19 cellular contexts compared by ENCODE assay signal in the genomic region with DNA sequence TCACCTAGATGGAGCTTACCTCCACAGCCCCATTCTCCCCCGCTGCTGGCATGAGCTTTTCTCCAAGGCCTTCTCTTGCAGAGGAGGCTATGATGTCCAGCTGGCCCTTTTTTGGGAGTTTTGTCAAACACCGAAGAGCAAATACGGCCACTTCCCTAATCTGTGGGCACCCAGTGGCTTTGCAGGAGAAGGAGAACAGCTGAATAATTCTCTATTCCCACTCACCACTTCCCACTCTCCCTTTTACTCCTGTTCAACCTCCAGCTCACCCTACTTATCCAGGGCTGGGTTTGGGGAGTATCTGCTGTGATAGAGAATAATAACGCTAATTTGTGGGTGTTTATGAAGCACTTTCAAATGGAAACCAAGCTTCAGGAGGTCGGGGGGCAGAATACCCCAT.
DNase-seq lines count a peak whose midpoint lies in the region; ATAC-seq, FAIRE-seq and TF ChIP-seq lines count a peak whose summit lies in the region.
"Had no signal": no experiment of that assay in that cellular context is flagged by ENCODE, and none has a peak within 500 bp of the region (broad histone marks: within the 10 kb centered on the region; RNA-seq: fewer than 3 reads in every experiment).

No MANE protein-coding gene starts in this region.

- no peak overlapping the region for H3K4me3 ChIP-seq in GM12878
- H3K4me3 ChIP-seq: A549, neural progenitor cell had no signal

- H3K4me2 ChIP-seq in GM12878 (ENCODE audit: control insufficient read depth, insufficient read depth), result no peak overlapping the region
- H3K4me2 ChIP-seq: A549, neural progenitor cell had no signal

- in situ Hi-C loops in GM12878 (cut with MboI), result no loop called here

- no peak for TF ChIP-seq RAD21 in GM12878 (IDR thresholded peaks at IDR 0.05; ENCODE audit: insufficient read depth, low read depth, low read length)

- peak overlapping the region; percentile 24 for H3K27ac Mint-ChIP-seq in activated naive CD4-positive, alpha-beta T cell treated with anti-CD3 and anti-CD28 coated beads, Interleukin-2, amount 10 ng/mL, durations not matched to agents 7 days and 5 days
- H3K27ac Mint-ChIP-seq in activated naive CD4-positive, alpha-beta T cell treated with anti-CD3 and anti-CD28 coated beads, Interleukin-2, amount 50 U/mL, for 72 hours, result no peak overlapping the region
- H3K27ac Mint-ChIP-seq in nephron progenitor cell, result peak overlapping the region; percentile 74
- H3K27ac Mint-ChIP-seq: activated naive CD4-positive, alpha-beta T cell treated with anti-CD3 and anti-CD28 coated beads, Interleukin-2, amount 50 U/mL, for 24 hours; activated T-cell treated with anti-CD3 and anti-CD28 coated beads, Interleukin-2, amount 50 U/mL, for 72 hours; neural progenitor cell had no signal

- no peak for TF ChIP-seq EP300 in GM12878 (IDR thresholded peaks at IDR 0.05; ENCODE audit: borderline replicate concordance in 1 of 2, control insufficient read depth in 1 of 2, low read depth in 2 of 2, low read length in 2 of 2)

- CTCF ChIA-PET in activated naive CD4-positive, alpha-beta T cell treated with anti-CD3 and anti-CD28 coated beads, Interleukin-2, amount 10 ng/mL, durations not matched to agents 7 days and 5 days (lab: Charles Lee), result interaction anchor here (1.3 kb wide), 1 partner anchor 18 kb away, joined by 3 read pairs; no protein-coding TSS in a partner anchor
- CTCF ChIA-PET in GM12878 (lab: Yijun Ruan, JAX), result interaction anchor here (1.7 kb wide), 1 partner anchor 215 kb away, joined by 7 read pairs; no protein-coding TSS in a partner anchor

- H3K36me3 Mint-ChIP-seq in activated naive CD4-positive, alpha-beta T cell treated with anti-CD3 and anti-CD28 coated beads, Interleukin-2, amount 10 ng/mL, durations not matched to agents 7 days and 5 days, result peaks cover 43% of the 10 kb centered on the region
- peaks cover 6 to 17% of the 10 kb centered on the region in 2 donors for H3K36me3 Mint-ChIP-seq in activated naive CD4-positive, alpha-beta T cell treated with anti-CD3 and anti-CD28 coated beads, Interleukin-2, amount 50 U/mL, for 72 hours
- peaks cover 30% of the 10 kb centered on the region for H3K36me3 Mint-ChIP-seq in nephron progenitor cell (ENCODE audit: low read depth)

- no peaks in the 10 kb centered on the region for H3K27me3 Mint-ChIP-seq in activated naive CD4-positive, alpha-beta T cell treated with anti-CD3 and anti-CD28 coated beads, Interleukin-2, amount 10 ng/mL, durations not matched to agents 7 days and 5 days
- peaks cover 7% of the 10 kb centered on the region for H3K27me3 Mint-ChIP-seq in nephron progenitor cell (ENCODE audit: low read depth, poor library complexity)
- H3K27me3 Mint-ChIP-seq: activated naive CD4-positive, alpha-beta T cell treated with anti-CD3 and anti-CD28 coated beads, Interleukin-2, amount 50 U/mL, for 24 hours; CD4-positive, alpha-beta memory T cell had no signal

- H3K9ac ChIP-seq in GM12878 (ENCODE audit: control insufficient read depth, insufficient read depth, low read length), result no peak overlapping the region
- H3K9ac ChIP-seq: neural progenitor cell had no signal

- ATAC-seq in activated naive CD4-positive, alpha-beta T cell treated with anti-CD3 and anti-CD28 coated beads, Interleukin-2, amount 50 U/mL, for 72 hours, result no peak
- ATAC-seq in GM12878, result no peak
- ATAC-seq: activated T-cell treated with anti-CD3 and anti-CD28 coated beads, Interleukin-2, amount 50 U/mL, for 72 hours had no signal

- no peaks in the 10 kb centered on the region for H3K9me3 Mint-ChIP-seq in activated naive CD4-positive, alpha-beta T cell treated with anti-CD3 and anti-CD28 coated beads, Interleukin-2, amount 10 ng/mL, durations not matched to agents 7 days and 5 days
- no peaks in the 10 kb centered on the region for H3K9me3 Mint-ChIP-seq in activated naive CD4-positive, alpha-beta T cell treated with anti-CD3 and anti-CD28 coated beads, Interleukin-2, amount 50 U/mL, for 72 hours
- H3K9me3 Mint-ChIP-seq in nephron progenitor cell, result peaks cover 3% of the 10 kb centered on the region
- H3K9me3 Mint-ChIP-seq: activated naive CD4-positive, alpha-beta T cell treated with anti-CD3 and anti-CD28 coated beads, Interleukin-2, amount 50 U/mL, for 24 hours; neural progenitor cell had no signal

- whole genome bisulfite sequencing in GM12878 (ENCODE audit: insufficient coverage, insufficient replicate concordance, low lambda C conversion rate, missing lambda C conversion rate), result 81% methylated on average over 5 of the region's 5 CpGs

- FAIRE-seq in GM12878 (lab: Jason Lieb, UNC), result no peak
- FAIRE-seq: A549, astrocyte, RCC 7860 had no signal

- POLR2A ChIA-PET in GM12878 (lab: Charles Lee), result no interaction called here

- H3K27me3 ChIP-seq in GM12878 (replicated peaks in 1 of 2; ENCODE audit: control insufficient read depth in 2 of 2, insufficient read depth in 2 of 2, low read length in 1 of 2), result no peaks in the 10 kb centered on the region
- H3K27me3 ChIP-seq: neural progenitor cell had no signal

- intact Hi-C loops in GM12878 (cut with micrococcal nuclease; ENCODE audit: unreplicated experiment), result no loop called here

- DNase-seq in activated naive CD4-positive, alpha-beta T cell treated with anti-CD3 and anti-CD28 coated beads, Interleukin-2, amount 10 ng/mL, durations not matched to agents 7 days and 5 days, result no peak
- DNase-seq in activated naive CD4-positive, alpha-beta T cell treated with anti-CD3 and anti-CD28 coated beads, Interleukin-2, amount 50 U/mL, for 72 hours (ENCODE audit: low spot score in 2 of 2), result no peak
- DNase-seq in GM12878 (ENCODE audit: low read depth, low spot score), result no peak
- DNase-seq in nephron progenitor cell, result no peak
- DNase-seq in 8988T, result no peak
- DNase-seq in NCI-H524 treated with DMSO at 0.1 percent for 48 hours (lab: John Stamatoyannopoulos, UW), result no peak
- DNase-seq in NK-92 (lab: John Stamatoyannopoulos, UW; ENCODE audit: unreplicated experiment), result no peak
- no peak for DNase-seq in NCI-H524 (lab: John Stamatoyannopoulos, UW)
- DNase-seq: activated CD8-positive, alpha-beta memory T cell treated with anti-CD3 and anti-CD28 coated beads for 24 hours; activated T-cell treated with anti-CD3 and anti-CD28 coated beads, Interleukin-2, amount 50 U/mL, for 72 hours; CD4-positive, alpha-beta memory T cell; midbrain; NCI-H774; stimulated activated CD4-positive, alpha-beta T cell treated with anti-CD3 and anti-CD28 coated beads, Interleukin-4, amount 100 ng/mL, for 1 hour had no signal

- H3K27ac ChIP-seq in GM12878 (ENCODE audit: control insufficient read depth, insufficient read depth), result no peak overlapping the region
- H3K27ac ChIP-seq: neural progenitor cell had no signal

- no peaks in the 10 kb centered on the region for H3K4me1 ChIP-seq in GM12878 (ENCODE audit: control insufficient read depth, insufficient read depth, low read length)

- TF ChIP-seq CTCF in GM12878 (IDR thresholded peaks at IDR 0.05 in 2 of 3, conservative IDR thresholded peaks at IDR 0.05 in 1 of 3; ENCODE audit: control insufficient read depth in 2 of 3, extremely low read depth in 1 of 3, insufficient read depth in 1 of 3, low read depth in 3 of 3, low read length in 3 of 3) (no peak), nephron progenitor cell (IDR thresholded peaks at IDR 0.05) (no peak)

- no peak for TF ChIP-seq POLR2A in GM12878 (IDR thresholded peaks at IDR 0.05; ENCODE audit: low read depth, low read length)

- RAD21 ChIA-PET in GM12878 (lab: Charles Lee; ENCODE audit: unreplicated experiment), result interaction anchor here (0.9 to 1.0 kb wide), 4 partner anchors 27 to 215 kb away, joined by 3 to 6 read pairs (median 4); no protein-coding TSS in a partner anchor

- no peaks in the 10 kb centered on the region; the same call in 2 of the 3 replicates for H3K9me3 ChIP-seq in GM12878 (replicated peaks; ENCODE audit: control insufficient read depth, insufficient read depth, low read length)
- H3K9me3 ChIP-seq: A549 had no signal

- SMC1A ChIA-PET in GM12878 (lab: Charles Lee; ENCODE audit: uncharacterized antibody, unreplicated experiment), result interaction anchor here (0.5 to 2.4 kb wide), 9 partner anchors 10 to 215 kb away, joined by 3 to 8 read pairs (median 3); no protein-coding TSS in a partner anchor

- peaks cover 9 to 25% of the 10 kb centered on the region in 2 experiments for H3K36me3 ChIP-seq in GM12878 (ENCODE audit: control insufficient read depth in 2 of 2, insufficient read depth in 2 of 2, low read length in 1 of 2)
- H3K36me3 ChIP-seq: neural progenitor cell had no signal

- H3K4me3 Mint-ChIP-seq in activated naive CD4-positive, alpha-beta T cell treated with anti-CD3 and anti-CD28 coated beads, Interleukin-2, amount 10 ng/mL, durations not matched to agents 7 days and 5 days, result no peak overlapping the region
- H3K4me3 Mint-ChIP-seq in nephron progenitor cell, result no peak overlapping the region
- H3K4me3 Mint-ChIP-seq: activated naive CD4-positive, alpha-beta T cell treated with anti-CD3 and anti-CD28 coated beads, Interleukin-2, amount 50 U/mL, for 24 hours; activated T-cell treated with anti-CD3 and anti-CD28 coated beads, Interleukin-2, amount 50 U/mL, for 72 hours; CD4-positive, alpha-beta memory T cell; neural progenitor cell had no signal

- peaks cover 9% of the 10 kb centered on the region for H3K79me2 ChIP-seq in GM12878 (ENCODE audit: control insufficient read depth, insufficient read depth, low read length)

- H3K4me1 Mint-ChIP-seq in activated naive CD4-positive, alpha-beta T cell treated with anti-CD3 and anti-CD28 coated beads, Interleukin-2, amount 10 ng/mL, durations not matched to agents 7 days and 5 days, result peaks cover 35% of the 10 kb centered on the region
- peaks cover 72% of the 10 kb centered on the region for H3K4me1 Mint-ChIP-seq in nephron progenitor cell

- no TSS peak for BruUV-seq in GM12878 (replicated peaks; lab: Mats Ljungman, UMichigan)

- no peak overlapping the region for H2AFZ ChIP-seq in GM12878 (ENCODE audit: control insufficient read depth, low read depth, low read length)
- H2AFZ ChIP-seq: neural progenitor cell had no signal

- 0 out of 2 replicates have a peak, but pooled peaks cover 3% of the 10 kb centered on the region for H4K20me1 ChIP-seq in GM12878 (ENCODE audit: control insufficient read depth, insufficient read depth)

TF ChIP-seq in GM12878, 131 proteins besides CTCF, POLR2A, EP300 and RAD21:
- TF ChIP-seq JUNB (IDR thresholded peaks at IDR 0.05) (no peak), SPI1 (IDR thresholded peaks at IDR 0.05; ENCODE audit: borderline replicate concordance, insufficient read depth, low read depth, low read length) (0 out of 2 replicates have a peak, but pooled peaks have one; percentile 20)

Comparison
In these comparisons a context has a peak if more than half of its experiments do, and no peak if none do; other contexts are left out.
1. H3K27ac Mint-ChIP-seq: peak in activated naive CD4-positive, alpha-beta T cell treated with anti-CD3 and anti-CD28 coated beads, Interleukin-2, amount 10 ng/mL, durations not matched to agents 7 days and 5 days (single experiment) and nephron progenitor cell (single experiment); none in activated naive CD4-positive, alpha-beta T cell treated with anti-CD3 and anti-CD28 coated beads, Interleukin-2, amount 50 U/mL, for 72 hours (0 of 2).